ENCODE assay signal across 21 cellular contexts in genomic region chr2:15546297-15547098, GRCh38. TPM values are rescaled to one million over a fixed set of nuclear protein-coding genes. Genes with fewer than 3 reads are reported as not detected.
DNase-seq lines count a peak whose midpoint lies in the region; ATAC-seq, FAIRE-seq and TF ChIP-seq lines count a peak whose summit lies in the region.
"Had no signal": no experiment of that assay in that cellular context is flagged by ENCODE, and none has a peak within 500 bp of the region (broad histone marks: within the 10 kb centered on the region; RNA-seq: fewer than 3 reads in every experiment).

No MANE protein-coding gene starts in this region.

- TF ChIP-seq POLR2A in HCT116 (IDR thresholded peaks at IDR 0.05; ENCODE audit: borderline replicate concordance, extremely low read depth, insufficient read depth, insufficient read length) = no peak

- H3K36me3 Mint-ChIP-seq in stimulated activated memory B cell treated with anti-CD40 and anti-IgM and Interleukin-4, amounts not matched to agents 10 μg/mL and 1 μg/mL and 100 μg/mL, for 72 hours = peaks cover 36% of the 10 kb centered on the region
- peaks cover 59% of the 10 kb centered on the region for H3K36me3 Mint-ChIP-seq in activated T-helper 17 cell treated with anti-CD3 and anti-CD28 coated beads, Interleukin-2, amount 50 U/mL, for 72 hours (ENCODE audit: low read depth)

- FAIRE-seq in D721Med (lab: Jason Lieb, UNC) = no peak
- FAIRE-seq: GM19239 had no signal

- CTCF ChIA-PET in HCT116 (lab: Charles Lee) = interaction anchor here (0.9 to 2.2 kb wide), 8 partner anchors 8 to 31 kb away, joined by 3 to 18 read pairs (median 4); partner anchors contain the start of gene NBAS

- H3K4me3 Mint-ChIP-seq in stimulated activated memory B cell treated with anti-CD40 and anti-IgM and Interleukin-4, amounts not matched to agents 10 μg/mL and 1 μg/mL and 100 μg/mL, for 72 hours = no peak overlapping the region
- no peak overlapping the region for H3K4me3 Mint-ChIP-seq in activated T-helper 17 cell treated with anti-CD3 and anti-CD28 coated beads, Interleukin-2, amount 50 U/mL, for 72 hours
- H3K4me3 Mint-ChIP-seq: activated B cell treated with CpG ODN at 0.5 μM for 24 hours; CD4-positive, alpha-beta T cell had no signal

- intact Hi-C loops in HCT116 (cut with micrococcal nuclease) = no loop called here

- H3K27ac Mint-ChIP-seq in stimulated activated memory B cell treated with anti-CD40 and anti-IgM and Interleukin-4, amounts not matched to agents 10 μg/mL and 1 μg/mL and 100 μg/mL, for 72 hours = no peak overlapping the region
- H3K27ac Mint-ChIP-seq in activated T-helper 17 cell treated with anti-CD3 and anti-CD28 coated beads, Interleukin-2, amount 50 U/mL, for 72 hours = no peak overlapping the region
- H3K27ac Mint-ChIP-seq: activated B cell treated with CpG ODN at 0.5 μM for 24 hours; CD4-positive, alpha-beta T cell had no signal

- no peaks in the 10 kb centered on the region for H3K27me3 ChIP-seq in HCT116 (ENCODE audit: insufficient read depth, low read length)
- H3K27me3 ChIP-seq: ascending aorta, heart right ventricle, testis had no signal

- BruUV-seq in HCT116 (replicated peaks; lab: Mats Ljungman, UMichigan) = no TSS peak

- peak; percentile 21 for TF ChIP-seq CTCF in D721Med (IDR thresholded peaks at IDR 0.05; ENCODE audit: insufficient read depth, missing control alignments)
- peak; percentile 3 to 59 (median 49); a peak in 4 of 6 replicates for TF ChIP-seq CTCF in HCT116 (IDR thresholded peaks at IDR 0.05 in 2 of 3, conservative IDR thresholded peaks at IDR 0.05 in 1 of 3; ENCODE audit: borderline replicate concordance in 1 of 3, insufficient read depth in 1 of 3, low read depth in 2 of 3, low read length in 2 of 3)
- peak; percentile 12 for TF ChIP-seq CTCF in foreskin fibroblast (IDR thresholded peaks at IDR 0.05; ENCODE audit: low read depth, low read length)

- H3K4me1 ChIP-seq in HCT116 (ENCODE audit: control insufficient read depth in 1 of 2, insufficient read depth in 2 of 2, low read length in 2 of 2) = no peaks in the 10 kb centered on the region
- H3K4me1 ChIP-seq: ascending aorta, testis had no signal

- H2AFZ ChIP-seq in HCT116 (ENCODE audit: low read depth, low read length, poor library complexity, severe bottlenecking) = no peak overlapping the region

- H3K9me3 ChIP-seq in HCT116 (ENCODE audit: control insufficient read depth in 1 of 2, insufficient read depth in 1 of 2, low read depth in 1 of 2, low read length in 2 of 2) = no peaks in the 10 kb centered on the region
- H3K9me3 ChIP-seq: ascending aorta, heart right ventricle, testis had no signal

- DNase-seq in D721Med (ENCODE audit: insufficient read length, low spot score) (no peak), HCT116 (ENCODE audit: low read depth, low spot score) (no peak), SK-N-DZ (ENCODE audit: low spot score) (peak; percentile 91), foreskin fibroblast (no peak), cerebellar nuclear complex (lab: John Stamatoyannopoulos, UW) (no peak)
- DNase-seq: activated B cell treated with CpG ODN at 0.5 μM for 24 hours; CD4-positive, alpha-beta T cell; effector memory CD4-positive, alpha-beta T cell; H7; heart right ventricle; NCI-H1105 treated with DMSO at 0.1 percent for 48 hours; NCI-H748 treated with DMSO at 0.1 percent for 48 hours; SIG-M5; testis had no signal

- ATAC-seq in HCT116 (peak; percentile 78), HG03095 (IDR thresholded peaks at IDR 0.05; ENCODE audit: unreplicated experiment) (no peak)
- ATAC-seq in stimulated activated memory B cell treated with anti-CD40 and anti-IgM and Interleukin-4, amounts not matched to agents 10 μg/mL and 1 μg/mL and 100 μg/mL, for 72 hours = no peak
- ATAC-seq in activated T-helper 17 cell treated with anti-CD3 and anti-CD28 coated beads, Interleukin-2, amount 50 U/mL, for 72 hours (replicated peaks) = no peak
- ATAC-seq: GM12878, heart right ventricle had no signal

- H3K36me3 ChIP-seq in HCT116 (ENCODE audit: control insufficient read depth in 1 of 2, insufficient read depth in 2 of 2, low read length in 2 of 2) = no peaks in the 10 kb centered on the region

- no peaks in the 10 kb centered on the region for H3K9me2 ChIP-seq in HCT116 (ENCODE audit: insufficient read depth)

- H3K79me2 ChIP-seq in HCT116 (ENCODE audit: insufficient read depth, low read length) = no peaks in the 10 kb centered on the region

- peak; percentile 16; the same call in 1 of the 2 replicates for TF ChIP-seq RAD21 in HCT116 (IDR thresholded peaks at IDR 0.05; ENCODE audit: low read depth)

- H3K4me3 ChIP-seq in HCT116 (replicated peaks in 1 of 2; ENCODE audit: low read depth in 1 of 2, low read length in 2 of 2) (no peak overlapping the region), foreskin fibroblast (ENCODE audit: low read depth in 1 of 2, low read length in 2 of 2) (no peak overlapping the region)
- H3K4me3 ChIP-seq: ascending aorta, GM12878, heart right ventricle, smooth muscle cell, testis had no signal

- no peaks in the 10 kb centered on the region for H3K4me1 Mint-ChIP-seq in stimulated activated memory B cell treated with anti-CD40 and anti-IgM and Interleukin-4, amounts not matched to agents 10 μg/mL and 1 μg/mL and 100 μg/mL, for 72 hours
- peaks cover 5% of the 10 kb centered on the region for H3K4me1 Mint-ChIP-seq in activated T-helper 17 cell treated with anti-CD3 and anti-CD28 coated beads, Interleukin-2, amount 50 U/mL, for 72 hours
- H3K4me1 Mint-ChIP-seq: activated B cell treated with CpG ODN at 0.5 μM for 24 hours had no signal

- no peaks in the 10 kb centered on the region for H3K27me3 Mint-ChIP-seq in stimulated activated memory B cell treated with anti-CD40 and anti-IgM and Interleukin-4, amounts not matched to agents 10 μg/mL and 1 μg/mL and 100 μg/mL, for 72 hours
- no peaks in the 10 kb centered on the region for H3K27me3 Mint-ChIP-seq in activated T-helper 17 cell treated with anti-CD3 and anti-CD28 coated beads, Interleukin-2, amount 50 U/mL, for 72 hours
- H3K27me3 Mint-ChIP-seq: activated B cell treated with CpG ODN at 0.5 μM for 24 hours; CD4-positive, alpha-beta T cell had no signal

- no peaks in the 10 kb centered on the region for H3K9me3 Mint-ChIP-seq in stimulated activated memory B cell treated with anti-CD40 and anti-IgM and Interleukin-4, amounts not matched to agents 10 μg/mL and 1 μg/mL and 100 μg/mL, for 72 hours
- H3K9me3 Mint-ChIP-seq in activated T-helper 17 cell treated with anti-CD3 and anti-CD28 coated beads, Interleukin-2, amount 50 U/mL, for 72 hours = no peaks in the 10 kb centered on the region
- H3K9me3 Mint-ChIP-seq: activated B cell treated with CpG ODN at 0.5 μM for 24 hours; CD4-positive, alpha-beta T cell had no signal

- no peak overlapping the region for H3K4me2 ChIP-seq in HCT116 (ENCODE audit: low read length)
- H3K4me2 ChIP-seq: smooth muscle cell had no signal

- RAD21 ChIA-PET in HCT116 (lab: Charles Lee; ENCODE audit: low non-redundant PET in 1 of 2, low total read pairs in 2 of 2, uncharacterized antibody in 2 of 2, unreplicated experiment in 2 of 2) = no interaction called here

- H4K20me1 ChIP-seq in HCT116 (ENCODE audit: insufficient read depth) = peaks cover 4% of the 10 kb centered on the region; the same call in 1 of the 2 replicates

- H3K9ac ChIP-seq in HCT116 (ENCODE audit: low read length) = no peak overlapping the region

- H3K27ac ChIP-seq in HCT116 (ENCODE audit: low read depth, low read length) = no peak overlapping the region
- H3K27ac ChIP-seq: ascending aorta, heart right ventricle, testis had no signal

- POLR2A ChIA-PET in HCT116 (lab: Charles Lee) = interaction anchor here (1.8 kb wide), 1 partner anchor 15 kb away, joined by 4 read pairs; the partner anchor contains the start of gene NBAS

TF ChIP-seq in HCT116, 20 proteins besides CTCF, POLR2A, EP300 and RAD21 (continues in another document):
- TF ChIP-seq EZH2phosphoT487 (IDR thresholded peaks at IDR 0.05; ENCODE audit: borderline replicate concordance) (no peak), CEBPB (IDR thresholded peaks at IDR 0.05; ENCODE audit: low read depth) (no peak), POLR2AphosphoS5 (IDR thresholded peaks at IDR 0.05; ENCODE audit: low read depth, low read length) (no peak), MAX (IDR thresholded peaks at IDR 0.05) (no peak), ATF3 (IDR thresholded peaks at IDR 0.05) (no peak), ELF1 (IDR thresholded peaks at IDR 0.05; ENCODE audit: borderline replicate concordance, low read depth) (no peak), EZH2 (IDR thresholded peaks at IDR 0.05) (no peak), YY1 (IDR thresholded peaks at IDR 0.05; ENCODE audit: extremely low read depth, insufficient replicate concordance, low read depth, low read length) (no peak), SP1 (IDR thresholded peaks at IDR 0.05; ENCODE audit: low read depth) (no peak), SIN3A (IDR thresholded peaks at IDR 0.05; ENCODE audit: low read depth) (no peak), TCF7L2 (IDR thresholded peaks at IDR 0.05; ENCODE audit: borderline replicate concordance, extremely low read depth, insufficient read depth, insufficient read length) (no peak)

RNA-seq across cellular contexts. Expression of gene NBAS, which starts 14.6 kb away (rescaled TPM):
- total RNA-seq in HCT116 (2021; ENCODE audit: unreplicated experiment) = 32.8 TPM
- polyA plus RNA-seq in HCT116 (2012) = 26.0 and 26.6 TPM in 2 replicates
- polyA plus RNA-seq in SK-N-DZ (2014; cell fraction: cytosol; rRNA removed) = 171 and 202 TPM in 2 replicates
- polyA plus RNA-seq in SK-N-DZ (2014; cell fraction: nucleus; rRNA removed) = 123 and 132 TPM in 2 replicates
- total RNA-seq in activated T-helper 17 cell treated with anti-CD3 and anti-CD28 coated beads, Interleukin-2, amount 50 U/mL, for 72 hours = 10 to 100 TPM; 36.3 to 39.5 TPM

RNA-seq across cellular contexts. Expression of gene DDX1, which starts 45.2 kb away (rescaled TPM):
- 117 TPM for total RNA-seq in HCT116 (2021; ENCODE audit: unreplicated experiment)
- polyA plus RNA-seq in HCT116 (2012) = 48.1 and 65.6 TPM in 2 replicates
- polyA plus RNA-seq in SK-N-DZ (2014; cell fraction: cytosol; rRNA removed) = 5,002 and 5,638 TPM in 2 replicates
- polyA plus RNA-seq in SK-N-DZ (2014; cell fraction: nucleus; rRNA removed) = 4,616 and 5,818 TPM in 2 replicates
- total RNA-seq in activated T-helper 17 cell treated with anti-CD3 and anti-CD28 coated beads, Interleukin-2, amount 50 U/mL, for 72 hours = 10 to 100 TPM; 41.1 to 95.2 TPM
